Comparison of ENCODE assay signal across 21 cellular contexts in genomic region chr17:41131979-41132378, GRCh38. TPM values are rescaled to one million over a fixed set of nuclear protein-coding genes. Genes with fewer than 3 reads are reported as not detected.
A peak's percentile ranks its signal among the peaks of the same experiment; 100 is the strongest.
DNase-seq lines count a peak whose midpoint lies in the region; ATAC-seq and TF ChIP-seq lines count a peak whose summit lies in the region.
"Had no signal": no experiment of that assay in that cellular context is flagged by ENCODE, and none has a peak within 500 bp of the region (broad histone marks: within the 10 kb centered on the region; RNA-seq: fewer than 3 reads in every experiment).

No MANE protein-coding gene starts in this region.

- intact Hi-C loops in Calu3 (cut with micrococcal nuclease; ENCODE audit: unreplicated experiment), result loop anchor here (5.0 kb wide), 1 partner anchor 175 kb away; no protein-coding TSS in a partner anchor

- no peak overlapping the region for H3K4me3 Mint-ChIP-seq in Calu3 (ENCODE audit: low read depth, unreplicated experiment)
- peak overlapping the region; percentile 16; the same call in 1 of the 2 replicates for H3K4me3 Mint-ChIP-seq in HFFc6
- no peak overlapping the region for H3K4me3 Mint-ChIP-seq in activated T-helper 17 cell treated with anti-CD3 and anti-CD28 coated beads, Interleukin-2, amount 50 U/mL, for 72 hours
- peak overlapping the region in 2 of 8 donors; percentile 21 to 61 for H3K4me3 Mint-ChIP-seq in naive B cell
- no peak overlapping the region for H3K4me3 Mint-ChIP-seq in T-helper 17 cell
- H3K4me3 Mint-ChIP-seq: immature natural killer cell had no signal

- ATAC-seq in activated T-helper 17 cell treated with anti-CD3 and anti-CD28 coated beads, Interleukin-2, amount 50 U/mL, for 72 hours (replicated peaks), result peak; percentile 66
- peak; percentile 46 to 60 for ATAC-seq in naive B cell (ENCODE audit: low read depth in 2 of 2)
- ATAC-seq in T-helper 17 cell, result no peak
- no peak for ATAC-seq in GM21447 (IDR thresholded peaks at IDR 0.05; ENCODE audit: unreplicated experiment)
- ATAC-seq: upper lobe of right lung had no signal

- H3K36me3 Mint-ChIP-seq in Calu3 (ENCODE audit: insufficient read depth, unreplicated experiment) (no peaks in the 10 kb centered on the region), HFFc6 (ENCODE audit: low read depth) (peaks cover 26% of the 10 kb centered on the region), naive B cell (peaks cover 2 to 4% of the 10 kb centered on the region in 2 donors), T-helper 17 cell (ENCODE audit: low read depth) (no peaks in the 10 kb centered on the region)
- H3K36me3 Mint-ChIP-seq in activated T-helper 17 cell treated with anti-CD3 and anti-CD28 coated beads, Interleukin-2, amount 50 U/mL, for 72 hours (ENCODE audit: low read depth), result no peaks in the 10 kb centered on the region
- H3K36me3 Mint-ChIP-seq: activated naive CD4-positive, alpha-beta T cell treated with anti-CD3 and anti-CD28 coated beads, Interleukin-2, amount 50 U/mL, for 72 hours; immature natural killer cell had no signal

- DNase-seq in Calu3 (no peak), HFFc6 (peak; percentile 24), naive B cell (no peak), midbrain (lab: John Stamatoyannopoulos, UW) (no peak), T-helper 17 cell (no peak)
- DNase-seq: activated CD4-positive, alpha-beta T cell treated with anti-CD3 and anti-CD28 coated beads for 1 hour; central memory CD4-positive, alpha-beta T cell; DMS79 treated with DMSO at 0.1 percent for 48 hours; immature natural killer cell; MM.1S; NCI-H187 treated with DMSO at 0.1 percent for 48 hours; NCI-H526; RPMI8226; sigmoid colon; stimulated activated CD4-positive, alpha-beta T cell treated with anti-CD3 and anti-CD28 coated beads, Interleukin-4, amount 100 ng/mL, for 24 hours; upper lobe of right lung had no signal

- BruUV-seq in Calu3 (replicated peaks; lab: Mats Ljungman, UMichigan), result no TSS peak

- peak overlapping the region; percentile 57 for H3K27ac Mint-ChIP-seq in Calu3 (ENCODE audit: unreplicated experiment)
- H3K27ac Mint-ChIP-seq in HFFc6, result peak overlapping the region; percentile 85
- no peak overlapping the region for H3K27ac Mint-ChIP-seq in activated T-helper 17 cell treated with anti-CD3 and anti-CD28 coated beads, Interleukin-2, amount 50 U/mL, for 72 hours
- H3K27ac Mint-ChIP-seq in naive B cell, result peak overlapping the region in 5 of 6 donors; percentile 7 to 82 (median 63)
- H3K27ac Mint-ChIP-seq in T-helper 17 cell, result no peak overlapping the region
- H3K27ac Mint-ChIP-seq: immature natural killer cell had no signal

- H3K27me3 Mint-ChIP-seq in Calu3 (ENCODE audit: unreplicated experiment) (no peaks in the 10 kb centered on the region), HFFc6 (ENCODE audit: insufficient read depth) (no peaks in the 10 kb centered on the region; the same call in 1 of the 2 replicates), naive B cell (no peaks in the 10 kb centered on the region), T-helper 17 cell (no peaks in the 10 kb centered on the region)
- no peaks in the 10 kb centered on the region for H3K27me3 Mint-ChIP-seq in activated T-helper 17 cell treated with anti-CD3 and anti-CD28 coated beads, Interleukin-2, amount 50 U/mL, for 72 hours

- CTCF ChIA-PET in Calu3 (lab: Charles Lee), result interaction anchor here (0.5 to 1.5 kb wide), 9 partner anchors 9 to 992 kb away, joined by 3 to 8 read pairs (median 3); partner anchors contain the start of genes CASC3 and KRTAP4-6

- TF ChIP-seq CTCF in Calu3 (IDR thresholded peaks at IDR 0.05; ENCODE audit: unreplicated experiment) (no peak), HFFc6 (IDR thresholded peaks at IDR 0.05) (no peak)

- H3K9me3 Mint-ChIP-seq in Calu3 (ENCODE audit: low read depth, unreplicated experiment) (peaks cover 4% of the 10 kb centered on the region), HFFc6 (peaks cover 10% of the 10 kb centered on the region), naive B cell (peaks cover 0 to 7% (median 6%) of the 10 kb centered on the region in 7 donors)
- no peaks in the 10 kb centered on the region for H3K9me3 Mint-ChIP-seq in activated T-helper 17 cell treated with anti-CD3 and anti-CD28 coated beads, Interleukin-2, amount 50 U/mL, for 72 hours
- H3K9me3 Mint-ChIP-seq: immature natural killer cell had no signal

- H3K4me1 Mint-ChIP-seq in Calu3 (ENCODE audit: low read depth, unreplicated experiment) (peaks cover 44% of the 10 kb centered on the region), HFFc6 (ENCODE audit: low read depth) (peaks cover 49% of the 10 kb centered on the region), naive B cell (peaks cover 36 to 48% (median 40%) of the 10 kb centered on the region in 3 donors), T-helper 17 cell (peaks cover 12% of the 10 kb centered on the region)
- H3K4me1 Mint-ChIP-seq in activated T-helper 17 cell treated with anti-CD3 and anti-CD28 coated beads, Interleukin-2, amount 50 U/mL, for 72 hours, result peaks cover 5% of the 10 kb centered on the region

- no peaks in the 10 kb centered on the region for H3K9me3 ChIP-seq in T-helper 17 cell (ENCODE audit: control insufficient read depth, low read length, poor library complexity, severe bottlenecking)
- H3K9me3 ChIP-seq: sigmoid colon, upper lobe of right lung had no signal

RNA-seq across cellular contexts. Expression of gene KRTAP4-12, which starts 8.0 kb away (rescaled TPM):
- total RNA-seq in Calu3 (2022) (not detected in 2 replicates), T-helper 17 cell (not detected)
- total RNA-seq in HFFc6 (2021; fragmentation: NEBNext Ultra II Directional; extraction: Animal tissue kit (Norgen Biotek cat#: 25700)), result 1 to 10 TPM; 6.1 to 8.4 (median 6.7) TPM
- not detected for total RNA-seq in activated T-helper 17 cell treated with anti-CD3 and anti-CD28 coated beads, Interleukin-2, amount 50 U/mL, for 72 hours
- 1 to 10 TPM in 2 of 6 donors, under 1 TPM in 2, not detected in 2; 0.30 to 3.3 (median 1.3) TPM for polyA plus RNA-seq in naive B cell (ENCODE audit: low read depth in 6 of 6)
- total RNA-seq: activated naive CD4-positive, alpha-beta T cell treated with anti-CD3 and anti-CD28 coated beads, Interleukin-2, amount 50 U/mL, for 72 hours; mononuclear cell; sigmoid colon; T-helper 2 cell treated with Interferon-gamma antibody and Interleukin-4, amounts not matched to agents 100 ng/mL and 5 ng/mL, for 36 hours; upper lobe of right lung had no signal
- polyA plus RNA-seq: immature natural killer cell, sigmoid colon had no signal

RNA-seq across cellular contexts. Expression of gene KRTAP4-6, which starts 8.4 kb away (rescaled TPM):
- total RNA-seq in Calu3 (2022), result not detected in 2 replicates
- not detected for total RNA-seq in HFFc6 (2021; fragmentation: NEBNext Ultra II Directional; extraction: Animal tissue kit (Norgen Biotek cat#: 25700))
- not detected for total RNA-seq in activated T-helper 17 cell treated with anti-CD3 and anti-CD28 coated beads, Interleukin-2, amount 50 U/mL, for 72 hours
- polyA plus RNA-seq in naive B cell (ENCODE audit: low read depth in 6 of 6), result 1 to 10 TPM in 2 of 6 donors, not detected in 4; 1.6 to 2.0 TPM
- not detected for total RNA-seq in T-helper 17 cell
- total RNA-seq: activated naive CD4-positive, alpha-beta T cell treated with anti-CD3 and anti-CD28 coated beads, Interleukin-2, amount 50 U/mL, for 72 hours; mononuclear cell; sigmoid colon; T-helper 2 cell treated with Interferon-gamma antibody and Interleukin-4, amounts not matched to agents 100 ng/mL and 5 ng/mL, for 36 hours; upper lobe of right lung had no signal
- polyA plus RNA-seq: immature natural killer cell, sigmoid colon had no signal

RNA-seq across cellular contexts. Expression of gene KRTAP4-11, which starts 13.8 kb away (rescaled TPM):
- total RNA-seq in Calu3 (2022), result not detected in 2 replicates
- not detected for total RNA-seq in HFFc6 (2021; fragmentation: NEBNext Ultra II Directional; extraction: Animal tissue kit (Norgen Biotek cat#: 25700))
- not detected for total RNA-seq in activated T-helper 17 cell treated with anti-CD3 and anti-CD28 coated beads, Interleukin-2, amount 50 U/mL, for 72 hours
- not detected for polyA plus RNA-seq in naive B cell (ENCODE audit: low read depth in 6 of 6)
- not detected for total RNA-seq in T-helper 17 cell
- total RNA-seq: activated naive CD4-positive, alpha-beta T cell treated with anti-CD3 and anti-CD28 coated beads, Interleukin-2, amount 50 U/mL, for 72 hours; mononuclear cell; sigmoid colon; T-helper 2 cell treated with Interferon-gamma antibody and Interleukin-4, amounts not matched to agents 100 ng/mL and 5 ng/mL, for 36 hours; upper lobe of right lung had no signal
- polyA plus RNA-seq: immature natural killer cell, sigmoid colon had no signal

RNA-seq across cellular contexts. Expression of gene KRTAP4-5, which starts 17.6 kb away (rescaled TPM):
- total RNA-seq in Calu3 (2022) (not detected in 2 replicates), T-helper 17 cell (not detected)
- not detected for total RNA-seq in HFFc6 (2021; fragmentation: NEBNext Ultra II Directional; extraction: Animal tissue kit (Norgen Biotek cat#: 25700))
- not detected for total RNA-seq in activated T-helper 17 cell treated with anti-CD3 and anti-CD28 coated beads, Interleukin-2, amount 50 U/mL, for 72 hours
- not detected for polyA plus RNA-seq in naive B cell (ENCODE audit: low read depth in 6 of 6)
- total RNA-seq: activated naive CD4-positive, alpha-beta T cell treated with anti-CD3 and anti-CD28 coated beads, Interleukin-2, amount 50 U/mL, for 72 hours; mononuclear cell; sigmoid colon; T-helper 2 cell treated with Interferon-gamma antibody and Interleukin-4, amounts not matched to agents 100 ng/mL and 5 ng/mL, for 36 hours; upper lobe of right lung had no signal
- polyA plus RNA-seq: immature natural killer cell, sigmoid colon had no signal

RNA-seq across cellular contexts. Expression of gene KRTAP4-9, which starts 26.8 kb away (rescaled TPM):
- total RNA-seq in Calu3 (2022) (not detected in 2 replicates), T-helper 17 cell (not detected)
- under 1 TPM in 2 of 6 experiments, not detected in 4; 0.85 to 0.90 TPM for total RNA-seq in HFFc6 (2021; fragmentation: NEBNext Ultra II Directional; extraction: Animal tissue kit (Norgen Biotek cat#: 25700))
- total RNA-seq in activated T-helper 17 cell treated with anti-CD3 and anti-CD28 coated beads, Interleukin-2, amount 50 U/mL, for 72 hours, result not detected
- not detected for polyA plus RNA-seq in naive B cell (ENCODE audit: low read depth in 6 of 6)
- total RNA-seq: activated naive CD4-positive, alpha-beta T cell treated with anti-CD3 and anti-CD28 coated beads, Interleukin-2, amount 50 U/mL, for 72 hours; mononuclear cell; sigmoid colon; T-helper 2 cell treated with Interferon-gamma antibody and Interleukin-4, amounts not matched to agents 100 ng/mL and 5 ng/mL, for 36 hours; upper lobe of right lung had no signal
- polyA plus RNA-seq: immature natural killer cell, sigmoid colon had no signal

Comparison
In these comparisons a context has a peak if more than half of its experiments do, and no peak if none do; other contexts are left out.
1. H3K27ac Mint-ChIP-seq: peak in Calu3 (single experiment), HFFc6 (single experiment) and naive B cell (5 of 6); none in activated T-helper 17 cell treated with anti-CD3 and anti-CD28 coated beads, Interleukin-2, amount 50 U/mL, for 72 hours (single experiment) and T-helper 17 cell (single experiment).
2. ATAC-seq: peak in activated T-helper 17 cell treated with anti-CD3 and anti-CD28 coated beads, Interleukin-2, amount 50 U/mL, for 72 hours (single experiment) and naive B cell (2 of 2); none in T-helper 17 cell (single experiment) and GM21447 (single experiment).